ENCODE assay signal across 19 cellular contexts in the genomic region with DNA sequence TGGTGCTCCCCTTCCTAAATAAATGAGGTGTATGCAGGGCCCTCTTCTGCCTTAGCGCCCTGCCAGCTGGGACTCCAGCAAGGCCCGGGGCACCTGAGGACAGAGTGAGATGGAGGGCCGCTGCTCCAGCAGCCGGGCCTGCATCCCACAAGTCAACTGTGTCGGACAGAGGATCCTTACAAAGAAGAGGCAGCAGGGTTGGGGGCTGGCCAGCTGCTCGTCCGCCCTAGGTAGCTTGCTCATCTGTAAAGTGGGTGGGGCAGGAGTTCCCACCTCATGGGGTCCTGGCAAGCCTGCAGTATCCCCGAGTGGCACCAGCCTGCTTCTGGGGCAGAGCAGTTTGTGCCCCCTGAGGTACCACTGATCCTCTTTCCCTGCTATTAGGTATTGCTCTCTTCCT.
"Had no signal": no experiment of that assay in that cellular context is flagged by ENCODE, and none has a peak within 500 bp of the region (broad histone marks: within the 10 kb centered on the region; RNA-seq: fewer than 3 reads in every experiment).

No MANE protein-coding gene starts in this region.

- H3K4me1 ChIP-seq: foreskin keratinocyte, tibial artery had no signal

- DNase-seq: activated CD4-positive, alpha-beta T cell treated with anti-CD3 and anti-CD28 coated beads for 1 hour; activated CD4-positive, alpha-beta T cell treated with anti-CD3 and anti-CD28 coated beads, Interleukin-2, amount 50 U/mL, for 1 hour; activated CD8-positive, alpha-beta T cell treated with anti-CD3 and anti-CD28 coated beads, Interleukin-2, amount 10 ng/mL, durations not matched to agents 7 days and 5 days; activated naive CD4-positive, alpha-beta T cell; caudate nucleus; dermis blood vessel endothelial cell; effector CD8-positive, alpha-beta T cell; foreskin keratinocyte; left lung; SK-N-SH; stimulated activated CD4-positive, alpha-beta T cell treated with anti-CD3 and anti-CD28 coated beads, Interleukin-2, amount 100 ng/mL, for 24 hours; stimulated activated naive CD8-positive, alpha-beta T cell treated with anti-CD3 and anti-CD28 coated beads, Interleukin-15, amount 100 ng/mL, for 72 hours; tibial artery had no signal

- H3K4me3 Mint-ChIP-seq: activated CD8-positive, alpha-beta T cell treated with anti-CD3 and anti-CD28 coated beads, Interleukin-2, amount 10 ng/mL, durations not matched to agents 7 days and 5 days; activated T-helper 1 cell treated with anti-CD3 and anti-CD28 coated beads, Interleukin-12 subunit alpha, Interleukin-12 subunit beta, Interleukin-2, Interleukin-4 antibody, amounts not matched to agents 30 ng/mL and 10 ng/mL and 1 ng/mL, durations not matched to agents 14 hours and 24 hours and 36 hours; brain; neural crest cell; stimulated activated effector memory CD8-positive, alpha-beta T cell treated with anti-CD3 and anti-CD28 coated beads, Interleukin-12 subunit alpha, Interleukin-12 subunit beta, amount 100 ng/mL, for 72 hours; stimulated activated naive CD8-positive, alpha-beta T cell treated with anti-CD3 and anti-CD28 coated beads, Interleukin-15, amount 100 ng/mL, for 72 hours; T-helper 2 cell treated with Interferon-gamma antibody and Interleukin-4, amounts not matched to agents 5 μg/mL and 100 μg/mL, for 36 hours had no signal

- H3K4me3 ChIP-seq: left lung, prostate gland, tibial artery had no signal

- H3K27me3 Mint-ChIP-seq: brain had no signal

- H3K27ac ChIP-seq: foreskin keratinocyte, left lung, tibial artery had no signal

- H3K9me3 ChIP-seq: left lung, prostate gland, SK-N-SH, tibial artery had no signal

- H3K9me3 Mint-ChIP-seq: activated T-helper 1 cell treated with anti-CD3 and anti-CD28 coated beads, Interleukin-12 subunit alpha, Interleukin-12 subunit beta, Interleukin-2, Interleukin-4 antibody, amounts not matched to agents 30 ng/mL and 10 ng/mL and 1 ng/mL, durations not matched to agents 14 hours and 24 hours and 36 hours; brain; neural crest cell; stimulated activated effector memory CD8-positive, alpha-beta T cell treated with anti-CD3 and anti-CD28 coated beads, Interleukin-12 subunit alpha, Interleukin-12 subunit beta, amount 100 ng/mL, for 72 hours; stimulated activated naive CD8-positive, alpha-beta T cell treated with anti-CD3 and anti-CD28 coated beads, Interleukin-15, amount 100 ng/mL, for 72 hours; T-helper 2 cell treated with Interferon-gamma antibody and Interleukin-4, amounts not matched to agents 5 μg/mL and 100 μg/mL, for 36 hours had no signal

- H3K27ac Mint-ChIP-seq: activated CD8-positive, alpha-beta T cell treated with anti-CD3 and anti-CD28 coated beads, Interleukin-2, amount 10 ng/mL, durations not matched to agents 7 days and 5 days; activated T-helper 1 cell treated with anti-CD3 and anti-CD28 coated beads, Interleukin-12 subunit alpha, Interleukin-12 subunit beta, Interleukin-2, Interleukin-4 antibody, amounts not matched to agents 30 ng/mL and 10 ng/mL and 1 ng/mL, durations not matched to agents 14 hours and 24 hours and 36 hours had no signal
